Comparison of ENCODE assay signal across 16 cellular contexts in the genomic region with DNA sequence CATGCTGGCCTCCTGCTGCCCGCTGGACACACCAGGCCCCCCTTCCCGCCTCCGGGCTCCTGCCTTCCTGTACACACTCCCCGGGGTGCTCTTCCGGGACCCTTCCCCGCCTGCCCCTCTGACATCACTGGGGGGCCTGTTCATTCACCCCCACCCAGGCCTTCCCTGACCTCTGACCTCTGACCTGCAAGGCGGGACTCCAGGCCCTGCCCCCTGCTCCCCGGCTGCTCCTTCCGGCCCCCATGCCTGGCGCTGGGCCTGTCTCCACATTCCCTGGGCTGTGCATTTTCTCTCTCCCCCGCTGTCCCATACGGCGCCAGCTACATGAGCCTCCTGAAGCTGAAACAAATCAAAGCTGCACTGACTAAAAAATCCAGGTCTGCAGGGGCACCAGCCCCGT.
A peak's percentile ranks its signal among the peaks of the same experiment; 100 is the strongest.
DNase-seq lines count a peak whose midpoint lies in the region; ATAC-seq and TF ChIP-seq lines count a peak whose summit lies in the region.
"Had no signal": no experiment of that assay in that cellular context is flagged by ENCODE, and none has a peak within 500 bp of the region (broad histone marks: within the 10 kb centered on the region; RNA-seq: fewer than 3 reads in every experiment).

No MANE protein-coding gene starts in this region.

- CTCF ChIA-PET in Panc1 (lab: Charles Lee) = no interaction called here

- DNase-seq in Panc1 (ENCODE audit: low read depth, low spot score) (no peak), nephron progenitor cell (no peak), sigmoid colon (no peak), NK-92 (lab: John Stamatoyannopoulos, UW; ENCODE audit: unreplicated experiment) (no peak), SKM-1 (lab: John Stamatoyannopoulos, UW; ENCODE audit: unreplicated experiment) (no peak)
- DNase-seq: ACHN; BE2C; Caco-2; CD4-positive, alpha-beta T cell; HCEC 1CT had no signal

- H3K36me3 ChIP-seq in BLaER1 (no peaks in the 10 kb centered on the region), Panc1 (ENCODE audit: control insufficient read depth, insufficient read depth, low read length) (no peaks in the 10 kb centered on the region), sigmoid colon (peaks cover 0 to 17% (median 0%) of the 10 kb centered on the region in 4 donors)
- H3K36me3 ChIP-seq: BE2C had no signal

- 71 to 88% methylated on average over 14 of the region's 14 CpGs for WGBS in sigmoid colon, 2 donors

- H3K27me3 ChIP-seq in BLaER1 (peaks cover 49% of the 10 kb centered on the region), Panc1 (ENCODE audit: control insufficient read depth, insufficient read depth, low read length) (no peaks in the 10 kb centered on the region), sigmoid colon (peaks cover 0 to 27% (median 6%) of the 10 kb centered on the region in 3 donors)

- H3K27ac ChIP-seq in BLaER1 (no peak overlapping the region), Panc1 (ENCODE audit: low read length) (peak overlapping the region; percentile 61; the same call in 1 of the 2 replicates), sigmoid colon (peak overlapping the region in 3 of 4 donors; percentile 91 to 97 (median 95))
- H3K27ac ChIP-seq: C4-2B had no signal

- ATAC-seq in Panc1 = no peak
- no peak for ATAC-seq in HG03097 (IDR thresholded peaks at IDR 0.05; ENCODE audit: low FRiP score, unreplicated experiment)
- no peak for ATAC-seq in HG02798 (IDR thresholded peaks at IDR 0.05; ENCODE audit: poor library complexity, unreplicated experiment)
- ATAC-seq: GM23338 had no signal

- no peak overlapping the region for H3K9ac ChIP-seq in BLaER1

- no peak for TF ChIP-seq EP300 in sigmoid colon (IDR thresholded peaks at IDR 0.05)

- H3K9me3 Mint-ChIP-seq in nephron progenitor cell = peaks cover 12% of the 10 kb centered on the region
- H3K9me3 Mint-ChIP-seq: CD4-positive, alpha-beta T cell; IgD-negative memory B cell had no signal

- H3K27me3 Mint-ChIP-seq in nephron progenitor cell (ENCODE audit: low read depth, poor library complexity) = peaks cover 21% of the 10 kb centered on the region

- H4K20me1 ChIP-seq in BLaER1 = peaks cover 26% of the 10 kb centered on the region

- H3K9me3 ChIP-seq in BLaER1 (0 out of 2 replicates have a peak, but pooled peaks cover 6% of the 10 kb centered on the region), Panc1 (ENCODE audit: control insufficient read depth, insufficient read depth, low read depth, low read length) (no peaks in the 10 kb centered on the region), sigmoid colon (no peaks in the 10 kb centered on the region)
- H3K9me3 ChIP-seq: BE2C had no signal

- peaks cover 51% of the 10 kb centered on the region for H3K4me1 ChIP-seq in BLaER1
- peaks cover 27% of the 10 kb centered on the region for H3K4me1 ChIP-seq in Panc1 (ENCODE audit: control insufficient read depth, insufficient read depth, low read length)
- H3K4me1 ChIP-seq in sigmoid colon = peaks cover 0 to 80% (median 61%) of the 10 kb centered on the region in 4 donors
- H3K4me1 ChIP-seq: BE2C had no signal

- no peak overlapping the region for H3K4me3 Mint-ChIP-seq in nephron progenitor cell
- H3K4me3 Mint-ChIP-seq: CD4-positive, alpha-beta T cell; GM23338; IgD-negative memory B cell had no signal

- no peak for TF ChIP-seq POLR2A in sigmoid colon (IDR thresholded peaks at IDR 0.05)

- POLR2A ChIA-PET in Panc1 (lab: Charles Lee) = no interaction called here

- no peak overlapping the region for H3K4me3 ChIP-seq in BLaER1
- H3K4me3 ChIP-seq in Panc1 (ENCODE audit: low read depth in 2 of 2, low read length in 2 of 2) = no peak overlapping the region
- no peak overlapping the region for H3K4me3 ChIP-seq in sigmoid colon
- H3K4me3 ChIP-seq: GM23338 had no signal

- TF ChIP-seq CTCF in Panc1 (IDR thresholded peaks at IDR 0.05) (no peak), nephron progenitor cell (IDR thresholded peaks at IDR 0.05) (no peak), sigmoid colon (IDR thresholded peaks at IDR 0.05) (no peak)

- H3K36me3 Mint-ChIP-seq in nephron progenitor cell (ENCODE audit: low read depth) = no peaks in the 10 kb centered on the region
- H3K36me3 Mint-ChIP-seq: IgD-negative memory B cell had no signal

- in situ Hi-C loops in Panc1 (cut with HindIII; ENCODE audit: low pct_unique_long_range_greater_than_20kb, low sequenced_read_pairs) = no loop called here

- peak overlapping the region; percentile 76; the same call in 1 of the 2 replicates for H3K4me2 ChIP-seq in BLaER1
- H3K4me2 ChIP-seq: GM23338 had no signal

- intact Hi-C loops in Panc1 (cut with micrococcal nuclease; ENCODE audit: unreplicated experiment) = no loop called here
- intact Hi-C loops in sigmoid colon (cut with DNase I) = no loop called here

- TSS peak; percentile 57 for BruUV-seq in Panc1 (replicated peaks; lab: Mats Ljungman, UMichigan)

- peaks cover 48% of the 10 kb centered on the region for H3K4me1 Mint-ChIP-seq in nephron progenitor cell

- H3K27ac Mint-ChIP-seq in nephron progenitor cell = peak overlapping the region; percentile 43
- H3K27ac Mint-ChIP-seq: CD4-positive, alpha-beta T cell; GM23338; IgD-negative memory B cell had no signal
